ENCODE assay signal across 17 cellular contexts in the genomic region with DNA sequence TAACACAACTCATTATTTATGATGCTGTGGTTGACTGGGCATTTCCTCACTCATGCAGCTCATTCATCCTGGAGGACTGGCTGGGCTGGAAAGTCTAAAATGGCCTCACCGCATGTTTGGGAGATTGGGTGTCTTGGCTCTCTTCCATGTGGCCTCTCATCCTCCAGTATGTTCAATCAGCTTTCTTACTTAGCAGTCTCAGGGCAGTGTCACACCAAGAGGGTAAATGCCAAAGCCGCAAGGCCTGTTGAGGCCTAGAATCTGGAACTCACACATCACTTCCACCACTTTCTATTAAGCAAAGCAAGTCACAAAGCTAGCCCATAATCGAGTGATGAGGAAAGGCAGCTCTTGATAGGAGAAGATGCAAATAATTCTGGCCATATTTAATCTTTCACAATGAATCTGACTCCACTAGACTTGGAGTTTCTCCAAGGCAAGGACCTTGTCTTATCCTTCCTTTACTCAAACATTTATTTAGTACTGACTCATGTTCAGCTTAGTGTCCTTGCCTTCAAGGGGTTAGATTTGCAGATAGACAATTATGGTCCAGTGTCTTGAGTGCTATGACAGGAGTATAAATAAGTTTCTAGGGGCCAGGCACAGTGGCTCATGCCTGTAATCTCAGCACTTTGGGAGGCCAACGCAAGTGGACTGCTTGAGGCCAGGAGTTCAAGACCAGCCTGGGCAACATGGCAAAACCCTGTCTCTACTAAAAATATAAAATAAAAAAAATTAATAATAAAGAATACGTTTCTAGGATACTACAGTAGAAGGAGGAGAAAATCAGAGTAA. TPM values are rescaled to one million over a fixed set of nuclear protein-coding genes. Genes with fewer than 3 reads are reported as not detected.
DNase-seq lines count a peak whose midpoint lies in the region; ATAC-seq and TF ChIP-seq lines count a peak whose summit lies in the region.
"Had no signal": no experiment of that assay in that cellular context is flagged by ENCODE, and none has a peak within 500 bp of the region (broad histone marks: within the 10 kb centered on the region; RNA-seq: fewer than 3 reads in every experiment).

No MANE protein-coding gene starts in this region.

- H3K27ac ChIP-seq in ACC112 (ENCODE audit: low read depth, low read length) (peak overlapping the region; percentile 61), adrenal gland (peak overlapping the region in 3 of 5 donors; percentile 43 to 54 (median 51))
- H3K27ac ChIP-seq: colonic mucosa, suprapubic skin had no signal

- TF ChIP-seq POLR2A in adrenal gland (IDR thresholded peaks at IDR 0.05), result no peak

- no peak overlapping the region for H3K4me3 ChIP-seq in ACC112 (ENCODE audit: low read depth, low read length)
- H3K4me3 ChIP-seq in adrenal gland, result no peak overlapping the region
- no peak overlapping the region for H3K4me3 ChIP-seq in fibroblast of villous mesenchyme (ENCODE audit: low read depth, low read length)
- H3K4me3 ChIP-seq: colonic mucosa, GM12878, suprapubic skin had no signal

- intact Hi-C loops in adrenal gland (cut with DNase I), result no loop called here

- peak overlapping the region; percentile 39 for H2AFZ ChIP-seq in ACC112 (ENCODE audit: low read length, unreplicated experiment)

- DNase-seq in HCEC 1CT (peak; percentile 92), adrenal gland (peak in 4 of 7 donors; percentile 33 to 66 (median 64)), fibroblast of villous mesenchyme (ENCODE audit: low read depth) (peak; percentile 59), GM10266 (ENCODE audit: extremely low spot score) (no peak), NCI-H1105 treated with DMSO at 0.1 percent for 48 hours (lab: John Stamatoyannopoulos, UW) (no peak)
- DNase-seq: AML-193, colonic mucosa, DMS53, foreskin melanocyte, NCI-H2107, T-cell had no signal

- TF ChIP-seq CTCF in adrenal gland (IDR thresholded peaks at IDR 0.05) (no peak), fibroblast of villous mesenchyme (IDR thresholded peaks at IDR 0.05; ENCODE audit: insufficient read depth, low read depth, low read length) (no peak), GM10266 (IDR thresholded peaks at IDR 0.05; ENCODE audit: control insufficient read depth, insufficient read depth, low read depth, missing control alignments) (no peak)

- H3K36me3 ChIP-seq in ACC112 (ENCODE audit: insufficient read depth, low read length), result no peaks in the 10 kb centered on the region
- peaks cover 0 to 10% of the 10 kb centered on the region in 2 donors for H3K36me3 ChIP-seq in adrenal gland (replicated peaks in 1 of 2)
- H3K36me3 ChIP-seq: colonic mucosa, suprapubic skin had no signal

- ATAC-seq in GM18517 (IDR thresholded peaks at IDR 0.05; ENCODE audit: unreplicated experiment), result no peak
- no peak for ATAC-seq in HG02571 (IDR thresholded peaks at IDR 0.05; ENCODE audit: unreplicated experiment)
- ATAC-seq: activated CD4-positive, CD25-positive, alpha-beta regulatory T cell treated with anti-CD3 and anti-CD28 coated beads, Interleukin-2, amount 50 U/mL, for 24 hours; GM12878; T-cell had no signal

- peaks cover 15% of the 10 kb centered on the region for H3K79me2 ChIP-seq in ACC112 (ENCODE audit: control insufficient read depth, insufficient read depth, low read length, unreplicated experiment)

- H3K9me3 ChIP-seq in adrenal gland (replicated peaks in 1 of 3), result no peaks in the 10 kb centered on the region
- H3K9me3 ChIP-seq: colonic mucosa, suprapubic skin had no signal

- peaks cover 32% of the 10 kb centered on the region for H3K4me1 ChIP-seq in ACC112 (ENCODE audit: control insufficient read depth, insufficient read depth, low read length, unreplicated experiment)
- H3K4me1 ChIP-seq in adrenal gland (replicated peaks in 1 of 2), result peaks cover 7 to 25% of the 10 kb centered on the region in 2 donors

- H3K27me3 ChIP-seq in ACC112 (ENCODE audit: insufficient read depth, low read length), result no peaks in the 10 kb centered on the region
- no peaks in the 10 kb centered on the region for H3K27me3 ChIP-seq in adrenal gland
- H3K27me3 ChIP-seq: colonic mucosa, suprapubic skin had no signal

- 43 to 54% (median 48%) methylated on average over 5 of the region's 5 CpGs for WGBS in adrenal gland, 4 donors

RNA-seq across cellular contexts. Expression of a gene that starts 45.1 kb away (rescaled TPM):
- total RNA-seq in adrenal gland, result 10 to 100 TPM in 6 of 8 donors, 1 to 10 TPM in 2; 7.2 to 47.4 (median 13.5) TPM
- 10 to 100 TPM; 10.5 to 13.5 (median 12.1) TPM for polyA plus RNA-seq in adrenal gland
- 6.4 and 7.3 TPM in 2 replicates for total RNA-seq in fibroblast of villous mesenchyme

RNA-seq across cellular contexts. Expression of a gene that starts 45.4 kb away (rescaled TPM):
- total RNA-seq in adrenal gland (10 to 100 TPM in 1 of 8 donors, 1 to 10 TPM in 5, under 1 TPM in 2; 0.18 to 12.4 (median 3.7) TPM), fibroblast of villous mesenchyme (0.32 and 0.43 TPM in 2 replicates)
- 10 to 100 TPM in 2 of 3 donors, 1 to 10 TPM in 1; 1.8 to 76.0 (median 47.7) TPM for polyA plus RNA-seq in adrenal gland

Comparison
In these comparisons a context has a peak if more than half of its experiments do, and no peak if none do; other contexts are left out.
1. DNase-seq: peak in HCEC 1CT (single experiment), adrenal gland (4 of 7) and fibroblast of villous mesenchyme (single experiment); none in GM10266 (single experiment) and NCI-H1105 treated with DMSO at 0.1 percent for 48 hours (single experiment).